ENCODE assay signal across 9 cellular contexts in the genomic region with DNA sequence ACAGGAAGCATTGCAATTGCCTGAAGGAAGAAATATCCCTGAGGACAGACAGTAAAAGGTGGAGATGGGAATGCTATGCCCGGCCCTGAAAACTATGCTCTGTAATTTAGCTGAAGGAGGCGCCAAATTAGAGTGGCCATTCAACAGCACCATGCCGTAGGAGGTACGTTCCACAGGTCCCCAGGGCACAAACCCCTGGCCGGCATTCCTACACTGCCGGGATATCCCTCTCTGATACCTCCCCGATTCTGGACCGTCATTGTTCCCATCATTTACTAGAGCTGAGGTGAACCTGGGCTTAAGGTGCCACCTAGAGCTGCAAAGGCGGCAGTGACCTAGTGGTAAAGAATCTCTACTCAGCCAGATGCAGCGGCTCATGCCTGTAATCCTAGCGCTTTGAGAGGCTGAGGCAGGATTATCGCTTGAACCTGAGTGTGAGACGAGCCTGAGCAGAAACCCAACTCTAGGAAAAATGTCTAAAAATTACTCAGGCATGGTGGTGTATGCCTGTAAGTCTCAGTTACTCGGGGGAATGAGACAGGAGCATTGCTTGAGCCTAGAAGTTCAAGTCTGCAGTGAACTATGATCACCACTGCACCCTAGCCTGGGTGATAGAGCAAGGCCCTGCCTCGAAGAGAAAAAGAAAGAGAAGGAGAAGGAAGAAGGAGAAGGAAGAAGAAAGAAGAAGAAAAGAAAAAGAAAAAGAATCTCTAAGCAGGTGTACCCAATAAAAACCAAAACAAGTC. TPM values are rescaled to one million over a fixed set of nuclear protein-coding genes. Genes with fewer than 3 reads are reported as not detected.
DNase-seq lines count a peak whose midpoint lies in the region; ATAC-seq, FAIRE-seq and TF ChIP-seq lines count a peak whose summit lies in the region.
"Had no signal": no experiment of that assay in that cellular context is flagged by ENCODE, and none has a peak within 500 bp of the region (broad histone marks: within the 10 kb centered on the region; RNA-seq: fewer than 3 reads in every experiment).

No MANE protein-coding gene starts in this region.

- in situ Hi-C loops in K562 (cut with MboI), result no loop called here

- no TSS peak for BruUV-seq in K562 (replicated peaks; lab: Mats Ljungman, UMichigan)
- no TSS peak for BruUV-seq in OCI-LY7 (replicated peaks; lab: Mats Ljungman, UMichigan)

- TF ChIP-seq CTCF in AG04450 (IDR thresholded peaks at IDR 0.05; ENCODE audit: low read depth, low read length) (peak; percentile 31), K562 (IDR thresholded peaks at IDR 0.05 in 2 of 3, conservative IDR thresholded peaks at IDR 0.05 in 1 of 3; ENCODE audit: insufficient read depth in 2 of 3, low read depth in 1 of 3, low read length in 3 of 3) (peak; percentile 17 to 37 (median 27); a peak in 3 of 6 replicates), SK-N-SH (IDR thresholded peaks at IDR 0.05) (no peak; the same call in 1 of the 2 replicates), OCI-LY7 (conservative IDR thresholded peaks at IDR 0.05; ENCODE audit: low read length) (no peak)

- H4K20me1 ChIP-seq in K562 (replicated peaks; ENCODE audit: control insufficient read depth, insufficient read depth, low read length) (no peaks in the 10 kb centered on the region), SK-N-SH (ENCODE audit: insufficient read depth) (no peaks in the 10 kb centered on the region), OCI-LY7 (ENCODE audit: insufficient read depth, low read length) (no peaks in the 10 kb centered on the region)

- H3K4me1 ChIP-seq in K562 (replicated peaks in 1 of 2; ENCODE audit: control insufficient read depth in 2 of 2, insufficient read depth in 2 of 2, low read length in 2 of 2) (no peaks in the 10 kb centered on the region; a peak in 1 of 5 replicates), SK-N-SH (ENCODE audit: control insufficient read depth in 1 of 2, insufficient read depth in 2 of 2, low read depth in 1 of 2, low read length in 1 of 2) (no peaks in the 10 kb centered on the region; a peak in 2 of 4 replicates), OCI-LY7 (ENCODE audit: insufficient read depth, low read length, poor library complexity, severe bottlenecking) (no peaks in the 10 kb centered on the region)

- H3K9ac ChIP-seq in K562 (ENCODE audit: insufficient read depth in 1 of 2, low read depth in 2 of 2, low read length in 2 of 2) (no peak overlapping the region), SK-N-SH (no peak overlapping the region)

- POLR2A ChIA-PET in AG04450 (lab: Yijun Ruan, JAX), result no interaction called here
- POLR2A ChIA-PET in K562 (lab: Yijun Ruan, JAX), result no interaction called here
- POLR2A ChIA-PET in SK-N-SH (lab: Yijun Ruan, JAX), result no interaction called here
- POLR2A ChIA-PET in OCI-LY7 (lab: Charles Lee), result no interaction called here

- H3K36me3 ChIP-seq in K562 (ENCODE audit: control insufficient read depth, insufficient read depth, low read length) (no peaks in the 10 kb centered on the region), SK-N-SH (replicated peaks in 1 of 2; ENCODE audit: control insufficient read depth in 1 of 2, insufficient read depth in 2 of 2, low read length in 1 of 2) (no peaks in the 10 kb centered on the region), OCI-LY7 (ENCODE audit: insufficient read depth, low read length) (no peaks in the 10 kb centered on the region)

- no peak for TF ChIP-seq POLR2A in K562 (conservative IDR thresholded peaks at IDR 0.05)

- peak; percentile 86 for FAIRE-seq in HTR-8/SVneo (lab: Jason Lieb, UNC)
- FAIRE-seq in K562 (lab: Jason Lieb, UNC), result no peak

- no peak overlapping the region for H3K4me3 ChIP-seq in AG04450 (ENCODE audit: low read depth, low read length)
- H3K4me3 ChIP-seq in K562, result no peak overlapping the region
- H3K4me3 ChIP-seq in SK-N-SH (ENCODE audit: low read depth in 2 of 2, low read length in 1 of 2), result no peak overlapping the region
- H3K4me3 ChIP-seq in OCI-LY7 (ENCODE audit: low read depth, low read length, poor library complexity, severe bottlenecking), result no peak overlapping the region
- H3K4me3 ChIP-seq: skin epidermis had no signal

- peaks cover 5% of the 10 kb centered on the region; the same call in 1 of the 2 replicates for H3K9me3 ChIP-seq in AG04450 (ENCODE audit: control insufficient read depth, insufficient read depth, low read length)
- H3K9me3 ChIP-seq in K562 (replicated peaks; ENCODE audit: control insufficient read depth, insufficient read depth, low read depth, low read length), result no peaks in the 10 kb centered on the region
- no peaks in the 10 kb centered on the region for H3K9me3 ChIP-seq in SK-N-SH
- H3K9me3 ChIP-seq in OCI-LY7 (ENCODE audit: low read length), result no peaks in the 10 kb centered on the region

- H3K4me2 ChIP-seq in K562 (ENCODE audit: insufficient read depth, low read length) (no peak overlapping the region; the same call in 1 of the 2 replicates), SK-N-SH (no peak overlapping the region), OCI-LY7 (ENCODE audit: low read length) (no peak overlapping the region)

- H3K27me3 ChIP-seq in AG04450 (ENCODE audit: control insufficient read depth, insufficient read depth, low read length) (no peaks in the 10 kb centered on the region), K562 (ENCODE audit: control insufficient read depth in 2 of 2, insufficient read depth in 2 of 2, low read length in 2 of 2) (peaks cover 0 to 6% of the 10 kb centered on the region in 2 experiments; a peak in 2 of 5 replicates), SK-N-SH (ENCODE audit: insufficient read depth) (no peaks in the 10 kb centered on the region)

- peak in 1 of 2 experiments; percentile 56; a peak in 2 of 4 replicates for TF ChIP-seq RAD21 in K562 (CRISPR knock-in tag; conservative IDR thresholded peaks at IDR 0.05 in 1 of 2, IDR thresholded peaks at IDR 0.05 in 1 of 2)
- TF ChIP-seq RAD21 in SK-N-SH (IDR thresholded peaks at IDR 0.05; ENCODE audit: low read length), result no peak; the same call in 1 of the 2 replicates

- TF ChIP-seq EP300 in K562 (IDR thresholded peaks at IDR 0.05; ENCODE audit: low read length), result no peak
- no peak for TF ChIP-seq EP300 in SK-N-SH (IDR thresholded peaks at IDR 0.05; ENCODE audit: borderline replicate concordance in 1 of 2, low read depth in 1 of 2, low read length in 1 of 2)

- no peak overlapping the region for H3K27ac ChIP-seq in AG04450 (ENCODE audit: low read depth, low read length)
- no peak overlapping the region for H3K27ac ChIP-seq in K562 (ENCODE audit: extremely low read depth, low read depth, low read length)
- H3K27ac ChIP-seq in SK-N-SH (ENCODE audit: low read depth in 2 of 2, low read length in 1 of 2), result no peak overlapping the region
- no peak overlapping the region for H3K27ac ChIP-seq in OCI-LY7 (ENCODE audit: low read depth, low read length, poor library complexity, severe bottlenecking)
- H3K27ac ChIP-seq: skin epidermis had no signal

- H3K9me2 ChIP-seq in SK-N-SH, result no peaks in the 10 kb centered on the region
- no peaks in the 10 kb centered on the region for H3K9me2 ChIP-seq in OCI-LY7 (ENCODE audit: insufficient read depth, low read length)

- ATAC-seq in K562 (peak; percentile 78), GM21619 (IDR thresholded peaks at IDR 0.05; ENCODE audit: unreplicated experiment) (no peak)

- CTCF ChIA-PET in AG04450 (lab: Charles Lee), result interaction anchor here (0.7 to 1.0 kb wide), 3 partner anchors 110 to 447 kb away, joined by 4 to 7 read pairs (median 6); no protein-coding TSS in a partner anchor
- CTCF ChIA-PET in K562 (lab: Yijun Ruan, JAX; ENCODE audit: low intra/inter-chr PET ratio), result no interaction called here
- CTCF ChIA-PET in SK-N-SH (lab: Yijun Ruan, JAX), result no interaction called here
- CTCF ChIA-PET in OCI-LY7 (lab: Charles Lee; ENCODE audit: unreplicated experiment), result no interaction called here

- H2AFZ ChIP-seq in K562 (ENCODE audit: low read depth, low read length) (peak overlapping the region; percentile 45; the same call in 1 of the 2 replicates), SK-N-SH (ENCODE audit: low read depth) (no peak overlapping the region), OCI-LY7 (ENCODE audit: low read length) (no peak overlapping the region)

- intact Hi-C loops in K562 (cut with micrococcal nuclease), result loop anchor here (5.0 kb wide), 1 partner anchor 193 kb away; no protein-coding TSS in a partner anchor
- intact Hi-C loops in OCI-LY7 (cut with micrococcal nuclease; ENCODE audit: unreplicated experiment), result no loop called here

- WGBS in K562 (ENCODE audit: insufficient coverage, low coverage, missing lambda C conversion rate), result 36% methylated on average over 13 of the region's 15 CpGs
- 78% methylated on average over 11 of the region's 15 CpGs for WGBS in SK-N-SH (ENCODE audit: low lambda C conversion rate)

- H3K9me1 ChIP-seq in K562 (ENCODE audit: control insufficient read depth, insufficient read depth, low read length), result no peaks in the 10 kb centered on the region

- H3K79me2 ChIP-seq in K562 (ENCODE audit: control insufficient read depth, insufficient read depth, low read length) (no peaks in the 10 kb centered on the region), SK-N-SH (ENCODE audit: insufficient read depth) (no peaks in the 10 kb centered on the region), OCI-LY7 (ENCODE audit: insufficient read depth, low read depth, low read length) (no peaks in the 10 kb centered on the region)

- no peaks in the 10 kb centered on the region for H3F3A ChIP-seq in SK-N-SH (replicated peaks; ENCODE audit: insufficient read depth)

- no peak for DNase-seq in AG04450 (ENCODE audit: low read depth, low spot score)
- peak; percentile 40 for DNase-seq in HTR-8/SVneo (ENCODE audit: insufficient read length, low spot score)
- DNase-seq in K562 (ENCODE audit: extremely low read depth in 1 of 4, low spot score in 3 of 4), result peak in 1 of 4 experiments; percentile 8
- peak; percentile 84 for DNase-seq in islet precursor cell
- DNase-seq in SK-N-SH, result no peak
- no peak for DNase-seq in stimulated activated CD4-positive, alpha-beta T cell treated with anti-CD3 and anti-CD28 coated beads, Interleukin-12 subunit alpha, Interleukin-12 subunit beta, amount 100 ng/mL, for 4 hours
- no peak for DNase-seq in OCI-LY7 (ENCODE audit: low spot score)

RNA-seq across cellular contexts. Expression of gene TNKS2, which starts 53.0 kb away (rescaled TPM):
- polyA plus RNA-seq in AG04450 (2011; rRNA removed) (35.5 and 45.5 TPM in 2 replicates), K562 (2011; rRNA removed) (15.2 and 19.8 TPM in 2 replicates), K562 (2014; fragmentation: Illumina TruSeq; extraction: Trizol) (12.9 and 14.1 TPM in 2 replicates), K562 (2014; fragmentation: Nextera tagmentation; extraction: Ambion mirVana) (1 to 10 TPM; 3.5 to 6.0 TPM), K562 (2014; rRNA removed) (9.2 TPM in 2 replicates), SK-N-SH (2012; rRNA removed) (12.5 and 18.1 TPM in 2 replicates)
- 45.9 and 71.2 TPM in 2 replicates for polyA minus RNA-seq in AG04450 (2011; rRNA and poly(A)+ RNA removed)
- total RNA-seq in K562 (2011; cell fraction: chromatin; rRNA removed; ENCODE audit: low replicate concordance), result 13.9 and 33.4 TPM in 2 replicates
- 8.2 and 10.7 TPM in 2 replicates for total RNA-seq in K562 (2011; cell fraction: nucleolus; rRNA removed)
- total RNA-seq in K562 (2011; cell fraction: nucleoplasm; rRNA removed), result 15.0 and 18.2 TPM in 2 replicates
- total RNA-seq in K562 (2014; rRNA removed) (8.6 and 10.8 TPM in 2 replicates), K562 (2014; rRNA removed; fragmentation: Illumina TruSeq; extraction: Trizol) (7.0 and 8.4 TPM in 2 replicates), K562 (2015; rRNA removed; fragmentation: Illumina TruSeq; extraction: Trizol) (5.1 and 5.8 TPM in 2 replicates), K562 (2021) (13.5 and 15.2 TPM in 2 replicates), OCI-LY7 (2022) (31.3 and 32.1 TPM in 2 replicates)
- polyA plus RNA-seq in K562 (2011; cell fraction: cytosol; rRNA removed), result 4.8 and 7.6 TPM in 2 replicates
- 13.3 and 16.1 TPM in 2 replicates for polyA plus RNA-seq in K562 (2011; cell fraction: nucleus; rRNA removed)
- 8.8 and 14.0 TPM in 2 replicates for polyA plus RNA-seq in K562 (2012)
- polyA minus RNA-seq in K562 (2011; rRNA and poly(A)+ RNA removed), result 42.3 and 42.4 TPM in 2 replicates
- polyA minus RNA-seq in K562 (2011; cell fraction: cytosol; rRNA and poly(A)+ RNA removed), result 11.8 and 15.7 TPM in 2 replicates
- polyA minus RNA-seq in K562 (2011; cell fraction: nucleus; rRNA and poly(A)+ RNA removed), result 11.2 and 19.1 TPM in 2 replicates
- polyA plus RNA-seq in SK-N-SH (2012; cell fraction: cytosol; rRNA removed), result 16.3 and 17.7 TPM in 2 replicates
- polyA plus RNA-seq in SK-N-SH (2012; cell fraction: nucleus; rRNA removed), result 10.6 and 21.8 TPM in 2 replicates
- total RNA-seq in OCI-LY7 (2014; rRNA removed; shearing (Covaris generic)), result 18.0 and 20.0 TPM in 2 replicates

Comparison
In these comparisons a context has a peak if more than half of its experiments do, and no peak if none do; other contexts are left out.
1. DNase-seq: peak in HTR-8/SVneo (single experiment) and islet precursor cell (single experiment); none in AG04450 (single experiment), SK-N-SH (single experiment), stimulated activated CD4-positive, alpha-beta T cell treated with anti-CD3 and anti-CD28 coated beads, Interleukin-12 subunit alpha, Interleukin-12 subunit beta, amount 100 ng/mL, for 4 hours (single experiment) and OCI-LY7 (single experiment).
2. CTCF ChIP-seq: peak in AG04450 (single experiment) and K562 (3 of 3); none in SK-N-SH (single experiment) and OCI-LY7 (single experiment).